In genomic region chr11:133778161-133778560, GRCh38 we compare ENCODE assay signal across 13 cellular contexts.
DNase-seq lines count a peak whose midpoint lies in the region; ATAC-seq and TF ChIP-seq lines count a peak whose summit lies in the region.
"Had no signal": no experiment of that assay in that cellular context is flagged by ENCODE, and none has a peak within 500 bp of the region (broad histone marks: within the 10 kb centered on the region; RNA-seq: fewer than 3 reads in every experiment).

No MANE protein-coding gene starts in this region.

- intact Hi-C loops in Right ventricle myocardium superior (cut with DNase I) (no loop called here), cardiac septum (cut with DNase I) (no loop called here), Calu3 (cut with micrococcal nuclease; ENCODE audit: unreplicated experiment) (no loop called here)

- BruUV-seq in Calu3 (replicated peaks; lab: Mats Ljungman, UMichigan), result no TSS peak

- H3K36me3 Mint-ChIP-seq in WTC11, result peaks cover 11% of the 10 kb centered on the region
- no peaks in the 10 kb centered on the region for H3K36me3 Mint-ChIP-seq in activated naive CD4-positive, alpha-beta T cell treated with anti-CD3 and anti-CD28 coated beads, Interleukin-2, amount 50 U/mL, for 72 hours
- no peaks in the 10 kb centered on the region for H3K36me3 Mint-ChIP-seq in Calu3 (ENCODE audit: insufficient read depth, unreplicated experiment)
- H3K36me3 Mint-ChIP-seq in activated naive CD4-positive, alpha-beta T cell treated with anti-CD3 and anti-CD28 coated beads, Interleukin-2, amount 10 ng/mL, durations not matched to agents 7 days and 5 days, result no peaks in the 10 kb centered on the region
- H3K36me3 Mint-ChIP-seq: CD14-positive monocyte; CD8-positive, alpha-beta T cell had no signal

- no peak for TF ChIP-seq CTCF in WTC11 (IDR thresholded peaks at IDR 0.05)
- no peak for TF ChIP-seq CTCF in Calu3 (IDR thresholded peaks at IDR 0.05; ENCODE audit: unreplicated experiment)

- DNase-seq in Right ventricle myocardium superior (no peak), cardiac septum (ENCODE audit: low spot score) (no peak), WTC11 (ENCODE audit: low spot score) (no peak), left kidney (ENCODE audit: low read depth, low spot score) (peak; percentile 18), Calu3 (no peak)
- DNase-seq in activated naive CD4-positive, alpha-beta T cell treated with anti-CD3 and anti-CD28 coated beads, Interleukin-2, amount 50 U/mL, for 72 hours (ENCODE audit: low spot score in 2 of 2), result no peak
- DNase-seq in activated naive CD4-positive, alpha-beta T cell treated with anti-CD3 and anti-CD28 coated beads, Interleukin-2, amount 10 ng/mL, durations not matched to agents 7 days and 5 days, result no peak
- DNase-seq: BE2C; CD8-positive, alpha-beta T cell; COR-L47; H7 had no signal

- H3K4me1 Mint-ChIP-seq in WTC11, result peaks cover 2% of the 10 kb centered on the region; the same call in 1 of the 2 replicates
- no peaks in the 10 kb centered on the region for H3K4me1 Mint-ChIP-seq in Calu3 (ENCODE audit: low read depth, unreplicated experiment)
- H3K4me1 Mint-ChIP-seq in activated naive CD4-positive, alpha-beta T cell treated with anti-CD3 and anti-CD28 coated beads, Interleukin-2, amount 10 ng/mL, durations not matched to agents 7 days and 5 days, result no peaks in the 10 kb centered on the region
- H3K4me1 Mint-ChIP-seq: CD14-positive monocyte had no signal

- ATAC-seq in Right ventricle myocardium superior (ENCODE audit: poor library complexity), result peak; percentile 22
- 0 out of 2 replicates have a peak, but pooled peaks have one; percentile 22 for ATAC-seq in WTC11
- ATAC-seq in activated naive CD4-positive, alpha-beta T cell treated with anti-CD3 and anti-CD28 coated beads, Interleukin-2, amount 50 U/mL, for 72 hours, result no peak
- ATAC-seq: A549; CD8-positive, alpha-beta T cell had no signal

- CTCF ChIA-PET in WTC11 (lab: Charles Lee) (interaction anchor here (1.1 kb wide), 1 partner anchor 57 kb away, joined by 3 read pairs; no protein-coding TSS in a partner anchor), Calu3 (lab: Charles Lee) (no interaction called here)
- CTCF ChIA-PET in activated naive CD4-positive, alpha-beta T cell treated with anti-CD3 and anti-CD28 coated beads, Interleukin-2, amount 10 ng/mL, durations not matched to agents 7 days and 5 days (lab: Charles Lee), result no interaction called here

- H3K9me3 Mint-ChIP-seq in WTC11 (peaks cover 32% of the 10 kb centered on the region), Calu3 (ENCODE audit: low read depth, unreplicated experiment) (peaks cover 18% of the 10 kb centered on the region)
- peaks cover 9 to 15% of the 10 kb centered on the region in 2 donors for H3K9me3 Mint-ChIP-seq in activated naive CD4-positive, alpha-beta T cell treated with anti-CD3 and anti-CD28 coated beads, Interleukin-2, amount 50 U/mL, for 72 hours
- H3K9me3 Mint-ChIP-seq in activated naive CD4-positive, alpha-beta T cell treated with anti-CD3 and anti-CD28 coated beads, Interleukin-2, amount 10 ng/mL, durations not matched to agents 7 days and 5 days, result no peaks in the 10 kb centered on the region

- H3K27me3 Mint-ChIP-seq in WTC11 (ENCODE audit: low read depth), result peaks cover 6% of the 10 kb centered on the region; the same call in 1 of the 2 replicates
- no peaks in the 10 kb centered on the region for H3K27me3 Mint-ChIP-seq in Calu3 (ENCODE audit: unreplicated experiment)
- peaks cover 9% of the 10 kb centered on the region for H3K27me3 Mint-ChIP-seq in activated naive CD4-positive, alpha-beta T cell treated with anti-CD3 and anti-CD28 coated beads, Interleukin-2, amount 10 ng/mL, durations not matched to agents 7 days and 5 days

- H3K4me3 Mint-ChIP-seq in WTC11, result no peak overlapping the region
- H3K4me3 Mint-ChIP-seq in Calu3 (ENCODE audit: low read depth, unreplicated experiment), result no peak overlapping the region
- H3K4me3 Mint-ChIP-seq in activated naive CD4-positive, alpha-beta T cell treated with anti-CD3 and anti-CD28 coated beads, Interleukin-2, amount 10 ng/mL, durations not matched to agents 7 days and 5 days, result no peak overlapping the region
- H3K4me3 Mint-ChIP-seq: CD14-positive monocyte; CD8-positive, alpha-beta T cell had no signal

- POLR2A ChIA-PET in WTC11 (lab: Charles Lee), result no interaction called here

- H3K27ac Mint-ChIP-seq in WTC11 (no peak overlapping the region), Calu3 (ENCODE audit: unreplicated experiment) (no peak overlapping the region)
- no peak overlapping the region for H3K27ac Mint-ChIP-seq in activated naive CD4-positive, alpha-beta T cell treated with anti-CD3 and anti-CD28 coated beads, Interleukin-2, amount 50 U/mL, for 72 hours
- H3K27ac Mint-ChIP-seq in activated naive CD4-positive, alpha-beta T cell treated with anti-CD3 and anti-CD28 coated beads, Interleukin-2, amount 10 ng/mL, durations not matched to agents 7 days and 5 days, result no peak overlapping the region
- H3K27ac Mint-ChIP-seq: CD14-positive monocyte; CD8-positive, alpha-beta T cell had no signal

TF ChIP-seq in WTC11, 78 proteins besides CTCF, POLR2A, EP300 and RAD21:
- TF ChIP-seq IRF1 (CRISPR knock-in tag; IDR thresholded peaks at IDR 0.05), result no peak
- TF ChIP-seq NR2C2 (CRISPR knock-in tag; IDR thresholded peaks at IDR 0.05), result no peak
- no peak for TF ChIP-seq ETV6 (CRISPR knock-in tag; IDR thresholded peaks at IDR 0.05)
- TF ChIP-seq NFYB (CRISPR knock-in tag; conservative IDR thresholded peaks at IDR 0.05; ENCODE audit: low read depth), result no peak
- no peak for TF ChIP-seq ESRRA (CRISPR knock-in tag; IDR thresholded peaks at IDR 0.05; ENCODE audit: borderline replicate concordance)
- TF ChIP-seq GABPB1 (CRISPR knock-in tag; IDR thresholded peaks at IDR 0.05), result no peak
- TF ChIP-seq JAZF1 (CRISPR knock-in tag; IDR thresholded peaks at IDR 0.05), result no peak
- TF ChIP-seq, protein P1, sequence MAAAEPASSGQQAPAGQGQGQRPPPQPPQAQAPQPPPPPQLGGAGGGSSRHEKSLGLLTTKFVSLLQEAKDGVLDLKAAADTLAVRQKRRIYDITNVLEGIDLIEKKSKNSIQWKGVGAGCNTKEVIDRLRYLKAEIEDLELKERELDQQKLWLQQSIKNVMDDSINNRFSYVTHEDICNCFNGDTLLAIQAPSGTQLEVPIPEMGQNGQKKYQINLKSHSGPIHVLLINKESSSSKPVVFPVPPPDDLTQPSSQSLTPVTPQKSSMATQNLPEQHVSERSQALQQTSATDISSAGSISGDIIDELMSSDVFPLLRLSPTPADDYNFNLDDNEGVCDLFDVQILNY (CRISPR knock-in tag; IDR thresholded peaks at IDR 0.05), result no peak
- TF ChIP-seq, protein P2, sequence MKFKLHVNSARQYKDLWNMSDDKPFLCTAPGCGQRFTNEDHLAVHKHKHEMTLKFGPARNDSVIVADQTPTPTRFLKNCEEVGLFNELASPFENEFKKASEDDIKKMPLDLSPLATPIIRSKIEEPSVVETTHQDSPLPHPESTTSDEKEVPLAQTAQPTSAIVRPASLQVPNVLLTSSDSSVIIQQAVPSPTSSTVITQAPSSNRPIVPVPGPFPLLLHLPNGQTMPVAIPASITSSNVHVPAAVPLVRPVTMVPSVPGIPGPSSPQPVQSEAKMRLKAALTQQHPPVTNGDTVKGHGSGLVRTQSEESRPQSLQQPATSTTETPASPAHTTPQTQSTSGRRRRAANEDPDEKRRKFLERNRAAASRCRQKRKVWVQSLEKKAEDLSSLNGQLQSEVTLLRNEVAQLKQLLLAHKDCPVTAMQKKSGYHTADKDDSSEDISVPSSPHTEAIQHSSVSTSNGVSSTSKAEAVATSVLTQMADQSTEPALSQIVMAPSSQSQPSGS (CRISPR knock-in tag; IDR thresholded peaks at IDR 0.05; ENCODE audit: borderline replicate concordance, low read depth), result no peak
- TF ChIP-seq ELF4 (CRISPR knock-in tag; IDR thresholded peaks at IDR 0.05; ENCODE audit: low read depth), result no peak
- no peak for TF ChIP-seq FOXJ3 (CRISPR knock-in tag; IDR thresholded peaks at IDR 0.05; ENCODE audit: borderline replicate concordance)

Comparison
In these comparisons a context has a peak if more than half of its experiments do, and no peak if none do; other contexts are left out.
1. ATAC-seq: peak in Right ventricle myocardium superior (single experiment) and WTC11 (single experiment); none in activated naive CD4-positive, alpha-beta T cell treated with anti-CD3 and anti-CD28 coated beads, Interleukin-2, amount 50 U/mL, for 72 hours (0 of 2).